Comparison of ENCODE assay signal across 8 cellular contexts in the genomic region with DNA sequence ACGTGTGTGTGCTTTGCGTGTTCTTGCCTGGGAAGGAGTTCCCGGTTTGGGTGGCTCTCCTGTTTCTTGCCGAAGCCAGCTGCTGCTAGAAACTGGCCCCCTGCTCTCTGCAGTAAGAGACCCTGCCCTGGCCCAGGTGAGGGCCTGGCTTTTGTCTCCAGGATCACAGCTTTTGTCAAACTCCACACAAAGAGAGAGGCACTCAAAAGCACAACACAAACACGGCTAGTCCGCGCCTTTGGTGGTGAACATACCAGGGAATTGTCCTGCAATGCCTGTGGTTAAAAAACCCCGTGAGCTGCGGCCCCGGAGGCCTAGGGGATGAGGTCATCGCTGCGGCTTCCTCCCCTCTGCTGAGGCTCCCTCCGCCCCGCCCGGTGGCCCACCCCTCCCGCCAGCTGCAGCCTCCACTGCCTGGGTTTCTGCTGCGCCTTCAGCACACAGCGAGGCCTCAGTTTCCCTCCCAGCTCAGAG.
DNase-seq lines count a peak whose midpoint lies in the region; ATAC-seq and TF ChIP-seq lines count a peak whose summit lies in the region.

No MANE protein-coding gene starts in this region.

- no peak for TF ChIP-seq EP300 in gastroesophageal sphincter (IDR thresholded peaks at IDR 0.05)

- no CpG with 5 or more reads among the region's 18 CpGs for WGBS in gastroesophageal sphincter (ENCODE audit: low coverage in 1 of 2), 2 donors

- no peak for TF ChIP-seq POLR2A in gastroesophageal sphincter (IDR thresholded peaks at IDR 0.05)

- peak overlapping the region; percentile 32; the same call in 1 of the 2 replicates for H3K4me3 ChIP-seq in WI38 (ENCODE audit: low read depth, low read length)
- no peak overlapping the region for H3K4me3 ChIP-seq in gastroesophageal sphincter

- no peaks in the 10 kb centered on the region for H3K36me3 ChIP-seq in gastroesophageal sphincter

- TF ChIP-seq CTCF in WI38 (IDR thresholded peaks at IDR 0.05; ENCODE audit: low read depth, low read length) (no peak), gastroesophageal sphincter (IDR thresholded peaks at IDR 0.05) (no peak)

- H3K4me1 ChIP-seq in gastroesophageal sphincter: peaks cover 0 to 20% (median 8%) of the 10 kb centered on the region in 3 donors

- H3K9me3 ChIP-seq in gastroesophageal sphincter: no peaks in the 10 kb centered on the region

- DNase-seq in CD1c-positive myeloid dendritic cell (ENCODE audit: extremely low spot score) (peak; percentile 87), HT1080 (ENCODE audit: low read depth) (peak; percentile 93), non-pigmented ciliary epithelial cell (ENCODE audit: low read depth) (peak; percentile 78), caudate nucleus (lab: John Stamatoyannopoulos, UW) (no peak)
- DNase-seq in activated CD4-positive, alpha-beta T cell treated with anti-CD3 and anti-CD28 coated beads for 4 hours: no peak

- ATAC-seq in gastroesophageal sphincter: peak; percentile 39
- ATAC-seq in HG02938 (IDR thresholded peaks at IDR 0.05; ENCODE audit: unreplicated experiment): no peak

- H3K27ac ChIP-seq in gastroesophageal sphincter (no peak overlapping the region), caudate nucleus (ENCODE audit: low read depth, low read length) (no peak overlapping the region)

- no peaks in the 10 kb centered on the region for H3K27me3 ChIP-seq in gastroesophageal sphincter

Comparison
In these comparisons a context has a peak if more than half of its experiments do, and no peak if none do; other contexts are left out.
1. DNase-seq: peak in CD1c-positive myeloid dendritic cell (single experiment), HT1080 (single experiment) and non-pigmented ciliary epithelial cell (single experiment); none in caudate nucleus (0 of 61) and activated CD4-positive, alpha-beta T cell treated with anti-CD3 and anti-CD28 coated beads for 4 hours (0 of 2).